In the genomic region with DNA sequence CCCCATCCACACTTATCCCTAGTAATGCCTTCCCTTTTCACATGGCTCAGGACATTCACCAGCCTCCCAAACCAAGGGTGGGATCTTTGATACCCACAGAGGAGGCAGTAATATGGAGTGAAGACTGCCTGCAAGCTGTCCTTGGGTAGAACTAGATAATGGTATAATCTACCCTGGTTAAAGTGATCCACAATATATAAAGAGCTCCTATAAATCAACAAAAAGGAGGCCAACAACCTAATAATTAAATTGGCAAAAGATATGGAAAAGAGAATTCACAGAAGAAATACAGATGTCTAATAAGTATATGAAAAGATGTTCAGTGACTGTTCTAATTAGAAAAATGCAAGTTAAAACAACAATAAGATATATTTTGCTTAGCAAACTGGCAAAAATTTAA, we compare ENCODE assay signal across 15 cellular contexts. TPM values are rescaled to one million over a fixed set of nuclear protein-coding genes. Genes with fewer than 3 reads are reported as not detected.
"Had no signal": no experiment of that assay in that cellular context is flagged by ENCODE, and none has a peak within 500 bp of the region (broad histone marks: within the 10 kb centered on the region; RNA-seq: fewer than 3 reads in every experiment).

No MANE protein-coding gene starts in this region.

- H3K36me3 Mint-ChIP-seq: naive B cell, type B pancreatic cell had no signal

- H3K27me3 Mint-ChIP-seq: naive B cell had no signal

- H3K4me1 ChIP-seq: testis had no signal

- H3K9me3 Mint-ChIP-seq: activated naive CD4-positive, alpha-beta T cell treated with anti-CD3 and anti-CD28 coated beads, Interleukin-2, amount 10 ng/mL, durations not matched to agents 7 days and 5 days; activated T-helper 2 cell treated with anti-CD3 and anti-CD28 coated beads, Interferon-gamma antibody, Interleukin-2, Interleukin-4, amounts not matched to agents 10 μg/mL and 5 μg/mL and 100 μg/mL, durations not matched to agents 14 hours and 24 hours and 36 hours; naive B cell had no signal

- H3K4me2 ChIP-seq: smooth muscle cell had no signal

- H3K36me3 ChIP-seq: esophagus squamous epithelium, stomach had no signal

- H3K4me3 ChIP-seq: esophagus squamous epithelium, mucosa of descending colon, smooth muscle cell, stomach, testis had no signal

- ATAC-seq: mucosa of descending colon had no signal

- H3K27ac Mint-ChIP-seq: activated T-helper 2 cell treated with anti-CD3 and anti-CD28 coated beads, Interferon-gamma antibody, Interleukin-2, Interleukin-4, amounts not matched to agents 10 μg/mL and 5 μg/mL and 100 μg/mL, durations not matched to agents 14 hours and 24 hours and 36 hours; type B pancreatic cell had no signal

- DNase-seq: activated naive CD4-positive, alpha-beta T cell treated with anti-CD3 and anti-CD28 coated beads, Interleukin-2, amount 10 ng/mL, durations not matched to agents 7 days and 5 days; dermis blood vessel endothelial cell; effector memory CD4-positive, alpha-beta T cell; esophagus squamous epithelium; mesenchymal stem cell; mucosa of descending colon; naive B cell; stimulated activated CD4-positive, alpha-beta T cell treated with anti-CD3 and anti-CD28 coated beads, Interleukin-4, amount 100 ng/mL, for 1 hour; stomach; T-helper 1 cell; T-helper 9 cell; testis had no signal

- H3K4me3 Mint-ChIP-seq: activated naive CD4-positive, alpha-beta T cell treated with anti-CD3 and anti-CD28 coated beads, Interleukin-2, amount 10 ng/mL, durations not matched to agents 7 days and 5 days; type B pancreatic cell had no signal

- H3K27ac ChIP-seq: esophagus squamous epithelium, stomach, testis had no signal

- H3K27me3 ChIP-seq: esophagus squamous epithelium, stomach, testis had no signal

- H3K9me3 ChIP-seq: esophagus squamous epithelium, mucosa of descending colon, stomach, testis had no signal

RNA-seq across cellular contexts. Expression of gene SPOCD1, which starts 30.7 kb away (rescaled TPM):
- total RNA-seq: activated T-helper 2 cell treated with anti-CD3 and anti-CD28 coated beads, Interferon-gamma antibody, Interleukin-2, Interleukin-4, amounts not matched to agents 10 μg/mL and 5 μg/mL and 100 μg/mL, durations not matched to agents 14 hours and 24 hours and 36 hours had no signal
